In the genomic region with DNA sequence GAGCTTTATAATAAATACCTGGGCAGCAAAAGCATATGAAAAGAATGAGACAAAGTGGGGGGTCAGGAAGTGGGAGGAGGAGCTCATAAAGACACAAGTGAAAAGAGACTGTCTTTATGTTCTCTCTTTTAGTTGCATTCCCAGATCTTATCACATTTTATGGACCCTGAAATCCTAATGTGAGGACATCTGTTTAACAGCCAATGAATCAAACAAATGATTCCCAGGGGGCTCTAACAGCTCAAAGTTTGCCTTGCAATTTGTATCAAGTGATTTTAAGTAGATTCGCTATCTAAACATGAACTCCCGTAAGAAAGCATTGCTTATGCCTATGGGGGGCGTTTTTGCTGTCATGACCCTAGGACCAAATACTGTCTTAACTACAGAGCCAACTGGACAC, we compare ENCODE assay signal across 15 cellular contexts.
"Had no signal": no experiment of that assay in that cellular context is flagged by ENCODE, and none has a peak within 500 bp of the region (broad histone marks: within the 10 kb centered on the region; RNA-seq: fewer than 3 reads in every experiment).

No MANE protein-coding gene starts in this region.

- H3K4me3 Mint-ChIP-seq: activated CD4-positive, alpha-beta T cell treated with anti-CD3 and anti-CD28 coated beads, Interleukin-2, amount 10 ng/mL, durations not matched to agents 7 days and 5 days; activated T-cell treated with anti-CD3 and anti-CD28 coated beads, Interleukin-2, amount 50 U/mL, for 72 hours; naive thymus-derived CD4-positive, alpha-beta T cell had no signal

- H3K27ac Mint-ChIP-seq: activated CD4-positive, alpha-beta T cell treated with anti-CD3 and anti-CD28 coated beads, Interleukin-2, amount 10 ng/mL, durations not matched to agents 7 days and 5 days; activated naive CD4-positive, alpha-beta T cell treated with anti-CD3 and anti-CD28 coated beads, Interleukin-2, amount 50 U/mL, for 72 hours; activated T-cell treated with anti-CD3 and anti-CD28 coated beads, Interleukin-2, amount 50 U/mL, for 72 hours; naive thymus-derived CD4-positive, alpha-beta T cell had no signal

- H3K36me3 Mint-ChIP-seq: activated naive CD4-positive, alpha-beta T cell treated with anti-CD3 and anti-CD28 coated beads, Interleukin-2, amount 50 U/mL, for 72 hours; naive thymus-derived CD4-positive, alpha-beta T cell had no signal

- ATAC-seq: activated naive CD4-positive, alpha-beta T cell treated with anti-CD3 and anti-CD28 coated beads, Interleukin-2, amount 50 U/mL, for 72 hours; activated T-cell treated with anti-CD3 and anti-CD28 coated beads, Interleukin-2, amount 50 U/mL, for 72 hours; gastroesophageal sphincter; left lobe of liver; naive thymus-derived CD4-positive, alpha-beta T cell; upper lobe of right lung had no signal

- H3K9ac ChIP-seq: parathyroid adenoma had no signal

- H3K9me3 ChIP-seq: gastroesophageal sphincter, thoracic aorta, upper lobe of right lung had no signal

- H3K4me3 ChIP-seq: dorsolateral prefrontal cortex, gastroesophageal sphincter, thoracic aorta, upper lobe of right lung had no signal

- H3K36me3 ChIP-seq: gastroesophageal sphincter, thoracic aorta, upper lobe of right lung had no signal

- H3K27me3 ChIP-seq: gastroesophageal sphincter, upper lobe of right lung had no signal

- H3K27ac ChIP-seq: dorsolateral prefrontal cortex, gastroesophageal sphincter, parathyroid adenoma, thoracic aorta, upper lobe of right lung had no signal

- DNase-seq: activated CD4-positive, alpha-beta T cell treated with anti-CD3 and anti-CD28 coated beads, Interleukin-2, amount 10 ng/mL, durations not matched to agents 7 days and 5 days; activated CD8-positive, alpha-beta memory T cell treated with anti-CD3 and anti-CD28 coated beads, Interleukin-2, amount 50 U/mL, for 48 hours; activated gamma-delta T cell; activated T-cell treated with anti-CD3 and anti-CD28 coated beads, Interleukin-2, amount 50 U/mL, for 72 hours; dorsolateral prefrontal cortex; islet precursor cell; mammary epithelial cell; naive thymus-derived CD4-positive, alpha-beta T cell; stimulated activated CD4-positive, alpha-beta T cell treated with anti-CD3 and anti-CD28 coated beads, Interleukin-1b, Interleukin-23, amount 100 ng/mL, for 48 hours; upper lobe of right lung had no signal

- H3K4me1 Mint-ChIP-seq: activated CD4-positive, alpha-beta T cell treated with anti-CD3 and anti-CD28 coated beads, Interleukin-2, amount 10 ng/mL, durations not matched to agents 7 days and 5 days; naive thymus-derived CD4-positive, alpha-beta T cell had no signal

- H3K4me1 ChIP-seq: gastroesophageal sphincter, parathyroid adenoma, upper lobe of right lung had no signal

- H3K27me3 Mint-ChIP-seq: activated CD4-positive, alpha-beta T cell treated with anti-CD3 and anti-CD28 coated beads, Interleukin-2, amount 10 ng/mL, durations not matched to agents 7 days and 5 days; naive thymus-derived CD4-positive, alpha-beta T cell had no signal
